ENCODE assay signal across 21 cellular contexts in genomic region chr2:164993287-164994016, GRCh38. TPM values are rescaled to one million over a fixed set of nuclear protein-coding genes. Genes with fewer than 3 reads are reported as not detected.
DNase-seq lines count a peak whose midpoint lies in the region; ATAC-seq and TF ChIP-seq lines count a peak whose summit lies in the region.
"Had no signal": no experiment of that assay in that cellular context is flagged by ENCODE, and none has a peak within 500 bp of the region (broad histone marks: within the 10 kb centered on the region; RNA-seq: fewer than 3 reads in every experiment).

No MANE protein-coding gene starts in this region.

- DNase-seq in neural progenitor cell (ENCODE audit: low spot score), result no peak
- no peak for DNase-seq in Right ventricle myocardium inferior (ENCODE audit: missing footprints)
- DNase-seq in SHP77 (lab: John Stamatoyannopoulos, UW), result no peak
- DNase-seq: activated CD4-positive, alpha-beta T cell treated with anti-CD3 and anti-CD28 coated beads for 1 hour; activated gamma-delta T cell; kidney; Right ventricle myocardium superior; upper lobe of right lung had no signal

- H3K36me3 Mint-ChIP-seq in activated T-helper 17 cell treated with anti-CD3 and anti-CD28 coated beads, Interleukin-2, amount 50 U/mL, for 72 hours (ENCODE audit: low read depth), result no peaks in the 10 kb centered on the region
- no peaks in the 10 kb centered on the region for H3K36me3 Mint-ChIP-seq in neural progenitor cell
- H3K36me3 Mint-ChIP-seq: natural killer cell treated with Interleukin-12 subunit alpha and Interleukin-12 subunit beta and Interleukin-15 and Interleukin-18, amount 100 ng/mL, for 72 hours had no signal

- H3K9me2 ChIP-seq in DOHH2 (replicated peaks; ENCODE audit: control insufficient read depth, low read length), result no peaks in the 10 kb centered on the region

- intact Hi-C loops in Right ventricle myocardium inferior (cut with DNase I), result loop anchor here (5.0 kb wide), 1 partner anchor 299 kb away; no protein-coding TSS in a partner anchor

- no peak overlapping the region for H3K27ac Mint-ChIP-seq in activated T-helper 17 cell treated with anti-CD3 and anti-CD28 coated beads, Interleukin-2, amount 50 U/mL, for 72 hours
- peak overlapping the region; percentile 8 for H3K27ac Mint-ChIP-seq in neural progenitor cell

- H3K27me3 Mint-ChIP-seq in activated T-helper 17 cell treated with anti-CD3 and anti-CD28 coated beads, Interleukin-2, amount 50 U/mL, for 72 hours, result no peaks in the 10 kb centered on the region
- peaks cover 3% of the 10 kb centered on the region for H3K27me3 Mint-ChIP-seq in neural progenitor cell (ENCODE audit: insufficient read depth, low read depth)
- H3K27me3 Mint-ChIP-seq: central memory CD8-positive, alpha-beta T cell; natural killer cell treated with Interleukin-12 subunit alpha and Interleukin-12 subunit beta and Interleukin-15 and Interleukin-18, amount 100 ng/mL, for 72 hours had no signal

- H3K4me3 ChIP-seq in DOHH2 (ENCODE audit: low read length) (no peak overlapping the region), neural progenitor cell (no peak overlapping the region)
- H3K4me3 ChIP-seq: esophagus muscularis mucosa, HAP-1, heart right ventricle, PC-9, upper lobe of right lung had no signal

- no peaks in the 10 kb centered on the region for H4K20me1 ChIP-seq in DOHH2 (ENCODE audit: control insufficient read depth, insufficient read depth, low read depth, low read length)
- H4K20me1 ChIP-seq in neural progenitor cell (ENCODE audit: low read depth), result no peaks in the 10 kb centered on the region

- H3K9me3 Mint-ChIP-seq in activated T-helper 17 cell treated with anti-CD3 and anti-CD28 coated beads, Interleukin-2, amount 50 U/mL, for 72 hours, result no peaks in the 10 kb centered on the region
- no peaks in the 10 kb centered on the region for H3K9me3 Mint-ChIP-seq in neural progenitor cell
- H3K9me3 Mint-ChIP-seq: central memory CD8-positive, alpha-beta T cell; natural killer cell treated with Interleukin-12 subunit alpha and Interleukin-12 subunit beta and Interleukin-15 and Interleukin-18, amount 100 ng/mL, for 72 hours had no signal

- no peaks in the 10 kb centered on the region for H3K79me2 ChIP-seq in DOHH2 (ENCODE audit: control insufficient read depth, low read length)
- no peaks in the 10 kb centered on the region for H3K79me2 ChIP-seq in neural progenitor cell (ENCODE audit: low read depth)

- H3F3A ChIP-seq in DOHH2 (ENCODE audit: control insufficient read depth, insufficient read depth) (no peaks in the 10 kb centered on the region), neural progenitor cell (ENCODE audit: low read depth) (no peaks in the 10 kb centered on the region)

- H3K9me3 ChIP-seq in DOHH2 (ENCODE audit: control insufficient read depth, insufficient read depth, low read length) (no peaks in the 10 kb centered on the region), neural progenitor cell (ENCODE audit: low read depth) (no peaks in the 10 kb centered on the region)
- H3K9me3 ChIP-seq: esophagus muscularis mucosa, HAP-1, heart right ventricle, upper lobe of right lung had no signal

- TF ChIP-seq CTCF in DOHH2 (IDR thresholded peaks at IDR 0.05; ENCODE audit: low read depth, low read length, poor library complexity, severe bottlenecking) (no peak), neural progenitor cell (IDR thresholded peaks at IDR 0.05) (no peak)

- 0 out of 2 replicates have a peak overlapping the region, but pooled peaks have one; percentile 29 for H3K27ac ChIP-seq in DOHH2 (ENCODE audit: low read depth, low read length)
- no peak overlapping the region for H3K27ac ChIP-seq in neural progenitor cell
- H3K27ac ChIP-seq: heart right ventricle, PC-9, upper lobe of right lung had no signal

- peak overlapping the region; percentile 23 for H3K4me3 Mint-ChIP-seq in activated T-helper 17 cell treated with anti-CD3 and anti-CD28 coated beads, Interleukin-2, amount 50 U/mL, for 72 hours
- no peak overlapping the region for H3K4me3 Mint-ChIP-seq in neural progenitor cell
- H3K4me3 Mint-ChIP-seq: central memory CD8-positive, alpha-beta T cell; natural killer cell treated with Interleukin-12 subunit alpha and Interleukin-12 subunit beta and Interleukin-15 and Interleukin-18, amount 100 ng/mL, for 72 hours had no signal

- ATAC-seq in HG03280 (IDR thresholded peaks at IDR 0.05; ENCODE audit: unreplicated experiment) (peak; percentile 12), GM18867 (IDR thresholded peaks at IDR 0.05; ENCODE audit: unreplicated experiment) (no peak), Right ventricle myocardium inferior (no peak)
- ATAC-seq in activated T-helper 17 cell treated with anti-CD3 and anti-CD28 coated beads, Interleukin-2, amount 50 U/mL, for 72 hours (replicated peaks), result peak; percentile 46

- H3K4me1 Mint-ChIP-seq in activated T-helper 17 cell treated with anti-CD3 and anti-CD28 coated beads, Interleukin-2, amount 50 U/mL, for 72 hours, result peaks cover 4% of the 10 kb centered on the region
- peaks cover 18% of the 10 kb centered on the region for H3K4me1 Mint-ChIP-seq in neural progenitor cell

- H3K4me2 ChIP-seq in DOHH2 (ENCODE audit: low read length) (no peak overlapping the region), neural progenitor cell (no peak overlapping the region)
- H3K4me2 ChIP-seq: PC-9 had no signal

- no peak overlapping the region for H3K9ac ChIP-seq in neural progenitor cell

- no peak overlapping the region for H2AFZ ChIP-seq in neural progenitor cell (replicated peaks)
- H2AFZ ChIP-seq: PC-9 had no signal

- H3K27me3 ChIP-seq in DOHH2 (ENCODE audit: control insufficient read depth, low read length) (no peaks in the 10 kb centered on the region), neural progenitor cell (no peaks in the 10 kb centered on the region)
- H3K27me3 ChIP-seq: esophagus muscularis mucosa, heart right ventricle, upper lobe of right lung had no signal

- H3K36me3 ChIP-seq in DOHH2 (ENCODE audit: control insufficient read depth, low read length) (no peaks in the 10 kb centered on the region), neural progenitor cell (no peaks in the 10 kb centered on the region)
- H3K36me3 ChIP-seq: esophagus muscularis mucosa, HAP-1, heart right ventricle, upper lobe of right lung had no signal

- H3K4me1 ChIP-seq in DOHH2 (ENCODE audit: control insufficient read depth, low read length) (peaks cover 4% of the 10 kb centered on the region), neural progenitor cell (no peaks in the 10 kb centered on the region)
- H3K4me1 ChIP-seq: upper lobe of right lung had no signal

RNA-seq across cellular contexts. Expression of gene SLC38A11, which starts 38.1 kb away (rescaled TPM):
- total RNA-seq in activated T-helper 17 cell treated with anti-CD3 and anti-CD28 coated beads, Interleukin-2, amount 50 U/mL, for 72 hours, result not detected
- not detected in 2 replicates for total RNA-seq in neural progenitor cell (ENCODE audit: low replicate concordance)
- total RNA-seq in Right ventricle myocardium inferior, result 0.84 TPM
- total RNA-seq: dermis microvascular lymphatic vessel endothelial cell; natural killer cell treated with Interleukin-12 subunit alpha and Interleukin-12 subunit beta and Interleukin-15 and Interleukin-18, amount 100 ng/mL, for 72 hours; NCI-H460; osteocyte; PC-9 had no signal

Comparison
In these comparisons a context has a peak if more than half of its experiments do, and no peak if none do; other contexts are left out.
1. ATAC-seq: peak in HG03280 (single experiment) and activated T-helper 17 cell treated with anti-CD3 and anti-CD28 coated beads, Interleukin-2, amount 50 U/mL, for 72 hours (single experiment); none in GM18867 (single experiment) and Right ventricle myocardium inferior (single experiment).